In the genomic region with DNA sequence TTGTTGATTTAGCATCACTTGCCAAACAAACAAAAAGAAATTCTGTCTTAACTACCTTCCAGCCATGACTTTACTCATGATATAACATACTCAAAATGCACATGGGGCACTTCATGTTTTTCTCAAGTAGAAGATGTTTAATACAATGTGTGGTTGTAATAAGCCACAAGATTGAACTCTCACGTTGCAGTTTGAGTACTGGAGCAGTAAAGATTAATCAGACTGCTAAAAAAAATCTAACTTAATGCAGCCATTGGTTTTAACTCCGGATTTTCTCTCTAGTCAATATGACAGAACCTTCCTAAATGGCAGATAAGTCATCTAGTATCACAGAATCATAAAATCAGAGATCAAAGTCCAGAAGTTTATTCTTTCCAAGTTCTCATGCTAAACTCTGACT, we compare ENCODE assay signal across 33 cellular contexts.
A peak's percentile ranks its signal among the peaks of the same experiment; 100 is the strongest.
DNase-seq lines count a peak whose midpoint lies in the region; ATAC-seq, FAIRE-seq and TF ChIP-seq lines count a peak whose summit lies in the region.
"Had no signal": no experiment of that assay in that cellular context is flagged by ENCODE, and none has a peak within 500 bp of the region (broad histone marks: within the 10 kb centered on the region; RNA-seq: fewer than 3 reads in every experiment).

No MANE protein-coding gene starts in this region.

- no peak overlapping the region for H2BK5ac ChIP-seq in trophoblast cell (ENCODE audit: low read depth, low read length, poor library complexity)

- H2BK120ac ChIP-seq in trophoblast cell (ENCODE audit: insufficient read depth, low read length, poor library complexity) = no peak overlapping the region

- no peak overlapping the region for H4K12ac ChIP-seq in trophoblast cell (ENCODE audit: low read depth, low read length)

- H3K9ac ChIP-seq in trophoblast cell (ENCODE audit: low read length) = no peak overlapping the region

- no peak overlapping the region for H3K14ac ChIP-seq in trophoblast cell (ENCODE audit: low read length)

- no peak for DNase-seq in activated T-cell treated with anti-CD3 and anti-CD28 coated beads, Interleukin-2, amount 50 U/mL, for 72 hours
- no peak for DNase-seq in activated T-cell treated with anti-CD3 and anti-CD28 coated beads for 4 hours
- no peak for DNase-seq in GM19239 (ENCODE audit: insufficient read length, low spot score)
- no peak for DNase-seq in activated naive CD8-positive, alpha-beta T cell treated with anti-CD3 and anti-CD28 coated beads, Interleukin-2, amount 50 U/mL, for 24 hours
- no peak for DNase-seq in stimulated activated naive CD8-positive, alpha-beta T cell treated with anti-CD3 and anti-CD28 coated beads, Interleukin-15, Interleukin-2, amounts not matched to agents 100 U/mL and 50 U/mL, for 24 hours
- DNase-seq in NCI-H1930 (lab: John Stamatoyannopoulos, UW) = no peak
- no peak for DNase-seq in osteocyte (ENCODE audit: extremely low spot score, unreplicated experiment)
- DNase-seq in trophoblast cell = no peak
- DNase-seq: activated CD4-positive, CD25-positive, alpha-beta regulatory T cell; BE2C; body of pancreas; cerebellar nuclear complex; COR-L47; foreskin fibroblast; head of caudate nucleus; Kasumi-1; kidney; NCI-H1417 treated with DMSO at 0.1 percent for 48 hours; NCI-H2081; NCI-H226; NCI-H526 treated with DMSO at 0.1 percent for 48 hours; NK-92 treated with Interleukin-12 subunit alpha and Interleukin-12 subunit beta, amount 100 ng/mL, for 24 hours; nucleus accumbens; right lobe of liver had no signal

- no peaks in the 10 kb centered on the region for H3K9me3 ChIP-seq in trophoblast cell (ENCODE audit: insufficient read depth, low read depth, low read length)
- H3K9me3 ChIP-seq: BE2C, body of pancreas, esophagus muscularis mucosa, prostate gland, right lobe of liver, tibial nerve had no signal

- no peak overlapping the region for H3K4me2 ChIP-seq in trophoblast cell (ENCODE audit: low read length)
- H3K4me2 ChIP-seq: GM23338 had no signal

- H3K4ac ChIP-seq in trophoblast cell (ENCODE audit: low read depth, low read length) = no peak overlapping the region

- H3K4me1 Mint-ChIP-seq in activated T-cell treated with anti-CD3 and anti-CD28 coated beads, Interleukin-2, amount 50 U/mL, for 72 hours (ENCODE audit: low read depth) = peaks cover 72% of the 10 kb centered on the region
- peaks cover 81% of the 10 kb centered on the region for H3K4me1 Mint-ChIP-seq in activated naive CD8-positive, alpha-beta T cell treated with anti-CD3 and anti-CD28 coated beads, Interleukin-2, amount 50 U/mL, for 24 hours
- peaks cover 20% of the 10 kb centered on the region for H3K4me1 Mint-ChIP-seq in osteocyte (ENCODE audit: unreplicated experiment)

- H3K27ac ChIP-seq in trophoblast cell (ENCODE audit: low read depth, low read length) = no peak overlapping the region
- H3K27ac ChIP-seq: body of pancreas, esophagus muscularis mucosa, prostate gland, right lobe of liver, tibial nerve had no signal

- peaks cover 0 to 3% of the 10 kb centered on the region in 2 donors for H3K36me3 Mint-ChIP-seq in activated T-cell treated with anti-CD3 and anti-CD28 coated beads, Interleukin-2, amount 50 U/mL, for 72 hours (ENCODE audit: insufficient read depth in 2 of 2)
- H3K36me3 Mint-ChIP-seq in activated naive CD8-positive, alpha-beta T cell treated with anti-CD3 and anti-CD28 coated beads, Interleukin-2, amount 50 U/mL, for 24 hours (ENCODE audit: low read depth) = peaks cover 6% of the 10 kb centered on the region
- H3K36me3 Mint-ChIP-seq in osteocyte (ENCODE audit: unreplicated experiment) = no peaks in the 10 kb centered on the region

- H3K79me1 ChIP-seq in trophoblast cell (ENCODE audit: low read length) = no peaks in the 10 kb centered on the region

- peak overlapping the region; percentile 61 to 74 for H3K4me3 Mint-ChIP-seq in activated T-cell treated with anti-CD3 and anti-CD28 coated beads, Interleukin-2, amount 50 U/mL, for 72 hours
- H3K4me3 Mint-ChIP-seq in activated naive CD8-positive, alpha-beta T cell treated with anti-CD3 and anti-CD28 coated beads, Interleukin-2, amount 50 U/mL, for 24 hours = no peak overlapping the region
- H3K4me3 Mint-ChIP-seq in osteocyte (ENCODE audit: unreplicated experiment) = no peak overlapping the region
- H3K4me3 Mint-ChIP-seq: GM23338; T-helper 1 cell treated with Interleukin-12 subunit alpha and Interleukin-12 subunit beta and Interleukin-4 antibody, amounts not matched to agents 30 μg/mL and 1 μg/mL, for 36 hours had no signal

- H3K4me1 ChIP-seq in trophoblast cell (ENCODE audit: control insufficient read depth in 1 of 2, insufficient read depth in 2 of 2, low read length in 2 of 2) = peaks cover 0 to 5% of the 10 kb centered on the region in 2 experiments
- H3K4me1 ChIP-seq: BE2C, body of pancreas, prostate gland had no signal

- H3K27me3 Mint-ChIP-seq in activated T-cell treated with anti-CD3 and anti-CD28 coated beads, Interleukin-2, amount 50 U/mL, for 72 hours (ENCODE audit: low read depth) = no peaks in the 10 kb centered on the region
- H3K27me3 Mint-ChIP-seq in activated naive CD8-positive, alpha-beta T cell treated with anti-CD3 and anti-CD28 coated beads, Interleukin-2, amount 50 U/mL, for 24 hours = no peaks in the 10 kb centered on the region
- no peaks in the 10 kb centered on the region for H3K27me3 Mint-ChIP-seq in osteocyte (ENCODE audit: unreplicated experiment)

- no CpG with 5 or more reads among the region's 2 CpGs for WGBS in trophoblast cell (ENCODE audit: extremely low coverage, insufficient coverage, insufficient read length)

- no peak for TF ChIP-seq CTCF in osteocyte (IDR thresholded peaks at IDR 0.05)

- no peak overlapping the region for H3K4me3 ChIP-seq in trophoblast cell (ENCODE audit: low read depth, low read length)
- H3K4me3 ChIP-seq: body of pancreas, esophagus muscularis mucosa, GM23338, prostate gland, right lobe of liver, tibial nerve had no signal

- H4K91ac ChIP-seq in trophoblast cell (ENCODE audit: low read depth, low read length) = no peak overlapping the region

- FAIRE-seq in GM19239 (lab: Jason Lieb, UNC) = peak; percentile 81
- FAIRE-seq: endometrium, G401.6, HepG2, kidney, TTC549 had no signal

- H3K36me3 ChIP-seq in trophoblast cell (ENCODE audit: control insufficient read depth in 1 of 2, insufficient read depth in 2 of 2, low read length in 2 of 2) = no peaks in the 10 kb centered on the region
- H3K36me3 ChIP-seq: BE2C, esophagus muscularis mucosa, prostate gland, right lobe of liver, tibial nerve had no signal

- no peak overlapping the region for H3K23ac ChIP-seq in trophoblast cell (ENCODE audit: low read length)

- no peak overlapping the region for H3K18ac ChIP-seq in trophoblast cell (ENCODE audit: low read length)

- H2AK5ac ChIP-seq in trophoblast cell (ENCODE audit: low read length) = no peak overlapping the region

- no peak overlapping the region for H2BK12ac ChIP-seq in trophoblast cell (ENCODE audit: low read length)

- ATAC-seq in activated T-cell treated with anti-CD3 and anti-CD28 coated beads, Interleukin-2, amount 50 U/mL, for 72 hours (replicated peaks in 1 of 2) = peak; percentile 56 to 63
- peak; percentile 21 for ATAC-seq in activated naive CD8-positive, alpha-beta T cell treated with anti-CD3 and anti-CD28 coated beads, Interleukin-2, amount 50 U/mL, for 24 hours
- ATAC-seq in stimulated activated naive CD8-positive, alpha-beta T cell treated with anti-CD3 and anti-CD28 coated beads, Interleukin-15, Interleukin-2, amounts not matched to agents 100 U/mL and 50 U/mL, for 24 hours = peak; percentile 29
- ATAC-seq: body of pancreas, GM23338, HepG2, right lobe of liver had no signal

- peak overlapping the region; percentile 49 for H3K27ac Mint-ChIP-seq in activated T-cell treated with anti-CD3 and anti-CD28 coated beads, Interleukin-2, amount 50 U/mL, for 72 hours
- H3K27ac Mint-ChIP-seq in activated naive CD8-positive, alpha-beta T cell treated with anti-CD3 and anti-CD28 coated beads, Interleukin-2, amount 50 U/mL, for 24 hours = peak overlapping the region; percentile 73
- H3K27ac Mint-ChIP-seq in osteocyte (ENCODE audit: unreplicated experiment) = no peak overlapping the region
- H3K27ac Mint-ChIP-seq: GM23338 had no signal

- no peak overlapping the region for H2AFZ ChIP-seq in trophoblast cell (ENCODE audit: insufficient read depth, low read length, poor library complexity)
- H2AFZ ChIP-seq: GM23338 had no signal

- no peaks in the 10 kb centered on the region for H3K9me3 Mint-ChIP-seq in activated T-cell treated with anti-CD3 and anti-CD28 coated beads, Interleukin-2, amount 50 U/mL, for 72 hours
- H3K9me3 Mint-ChIP-seq in activated naive CD8-positive, alpha-beta T cell treated with anti-CD3 and anti-CD28 coated beads, Interleukin-2, amount 50 U/mL, for 24 hours = no peaks in the 10 kb centered on the region
- no peaks in the 10 kb centered on the region for H3K9me3 Mint-ChIP-seq in osteocyte (ENCODE audit: unreplicated experiment)
- H3K9me3 Mint-ChIP-seq: GM23338; T-helper 1 cell treated with Interleukin-12 subunit alpha and Interleukin-12 subunit beta and Interleukin-4 antibody, amounts not matched to agents 30 μg/mL and 1 μg/mL, for 36 hours had no signal

- no peaks in the 10 kb centered on the region for H3K27me3 ChIP-seq in trophoblast cell (ENCODE audit: insufficient read depth, low read length)
- H3K27me3 ChIP-seq: BE2C, body of pancreas, esophagus muscularis mucosa, right lobe of liver, tibial nerve had no signal

- no peaks in the 10 kb centered on the region for H3K79me2 ChIP-seq in trophoblast cell (ENCODE audit: control insufficient read depth, insufficient read depth, low read length, poor library complexity)

- no peak overlapping the region for H4K8ac ChIP-seq in trophoblast cell (ENCODE audit: low read depth, low read length)

Comparison
In these comparisons a context has a peak if more than half of its experiments do, and no peak if none do; other contexts are left out.
1. H3K4me3 Mint-ChIP-seq: peak in activated T-cell treated with anti-CD3 and anti-CD28 coated beads, Interleukin-2, amount 50 U/mL, for 72 hours (2 of 2); none in activated naive CD8-positive, alpha-beta T cell treated with anti-CD3 and anti-CD28 coated beads, Interleukin-2, amount 50 U/mL, for 24 hours (single experiment) and osteocyte (single experiment).
2. Peak in every context shown above with its lines, with median percentiles within 50 percentile points of each other: ATAC-seq.